13 cellular contexts compared by ENCODE assay signal in genomic region chr10:110861930-110862677, GRCh38. TPM values are rescaled to one million over a fixed set of nuclear protein-coding genes. Genes with fewer than 3 reads are reported as not detected.
DNase-seq lines count a peak whose midpoint lies in the region; ATAC-seq, FAIRE-seq and TF ChIP-seq lines count a peak whose summit lies in the region.
"Had no signal": no experiment of that assay in that cellular context is flagged by ENCODE, and none has a peak within 500 bp of the region (broad histone marks: within the 10 kb centered on the region; RNA-seq: fewer than 3 reads in every experiment).

No MANE protein-coding gene starts in this region.

- no peaks in the 10 kb centered on the region for H3K27me3 ChIP-seq in hepatocyte
- H3K27me3 ChIP-seq in tibial nerve, result no peaks in the 10 kb centered on the region
- H3K27me3 ChIP-seq in GM23338 (ENCODE audit: insufficient read depth), result no peaks in the 10 kb centered on the region

- DNase-seq in activated T-cell treated with anti-CD3 and anti-CD28 coated beads, Interleukin-2, amount 50 U/mL, for 24 hours, result no peak
- DNase-seq in activated T-cell treated with anti-CD3 and anti-CD28 coated beads, Interleukin-2, amount 50 U/mL, for 48 hours, result no peak
- no peak for DNase-seq in activated CD8-positive, alpha-beta T cell treated with anti-CD3 and anti-CD28 coated beads for 36 hours
- no peak for DNase-seq in hepatocyte (ENCODE audit: low spot score)
- DNase-seq in tibial nerve (ENCODE audit: low spot score in 2 of 2), result no peak
- DNase-seq in GM23338 (ENCODE audit: low spot score), result no peak
- no peak for DNase-seq in urothelium cell line (ENCODE audit: low spot score)
- DNase-seq: amygdala, NCI-H1092 had no signal

- no peak overlapping the region for H3K4me3 ChIP-seq in hepatocyte
- H3K4me3 ChIP-seq in tibial nerve, result no peak overlapping the region
- no peak overlapping the region for H3K4me3 ChIP-seq in GM23338
- H3K4me3 ChIP-seq: PC-9 had no signal

- 63% methylated on average over 6 of the region's 6 CpGs for WGBS in hepatocyte (ENCODE audit: low lambda C conversion rate, missing lambda C conversion rate)
- 80 to 84% methylated on average over 6 of the region's 6 CpGs for WGBS in tibial nerve, 2 donors

- H3K36me3 Mint-ChIP-seq in activated T-cell treated with anti-CD3 and anti-CD28 coated beads, Interleukin-2, amount 50 U/mL, for 24 hours (ENCODE audit: low read depth), result peaks cover 8% of the 10 kb centered on the region
- peaks cover 21% of the 10 kb centered on the region for H3K36me3 Mint-ChIP-seq in activated CD8-positive, alpha-beta T cell treated with anti-CD3 and anti-CD28 coated beads for 36 hours (ENCODE audit: low read depth)
- H3K36me3 Mint-ChIP-seq in GM23338 (ENCODE audit: low read depth), result no peaks in the 10 kb centered on the region
- H3K36me3 Mint-ChIP-seq: WTC11 had no signal

- H3K36me3 ChIP-seq in hepatocyte (replicated peaks; ENCODE audit: insufficient read depth, low read depth), result no peaks in the 10 kb centered on the region
- no peaks in the 10 kb centered on the region for H3K36me3 ChIP-seq in tibial nerve
- H3K36me3 ChIP-seq in GM23338 (ENCODE audit: insufficient read depth), result no peaks in the 10 kb centered on the region

- H3F3A ChIP-seq in GM23338 (replicated peaks; ENCODE audit: low read depth), result no peaks in the 10 kb centered on the region

- peaks cover 76% of the 10 kb centered on the region for H3K4me1 ChIP-seq in hepatocyte (ENCODE audit: insufficient read depth)
- H3K4me1 ChIP-seq in tibial nerve, result peaks cover 0 to 73% (median 46%) of the 10 kb centered on the region in 4 donors
- no peaks in the 10 kb centered on the region for H3K4me1 ChIP-seq in GM23338 (ENCODE audit: insufficient read depth)

- TF ChIP-seq POLR2A in tibial nerve (IDR thresholded peaks at IDR 0.05), result no peak

- no peak for FAIRE-seq in urothelium cell line (lab: Jason Lieb, UNC)
- FAIRE-seq: H54 had no signal

- H3K4me2 ChIP-seq in hepatocyte, result no peak overlapping the region
- H3K4me2 ChIP-seq in GM23338, result no peak overlapping the region
- H3K4me2 ChIP-seq: PC-9 had no signal

- intact Hi-C loops in activated CD8-positive, alpha-beta T cell treated with anti-CD3 and anti-CD28 coated beads for 36 hours (cut with micrococcal nuclease), result no loop called here

- ATAC-seq in activated CD8-positive, alpha-beta T cell treated with anti-CD3 and anti-CD28 coated beads for 36 hours, result no peak
- no peak for ATAC-seq in GM23338
- ATAC-seq in GM19395 (IDR thresholded peaks at IDR 0.05; ENCODE audit: unreplicated experiment), result no peak
- ATAC-seq: WTC11 had no signal

- H3K27me3 Mint-ChIP-seq in activated T-cell treated with anti-CD3 and anti-CD28 coated beads, Interleukin-2, amount 50 U/mL, for 24 hours, result no peaks in the 10 kb centered on the region
- no peaks in the 10 kb centered on the region for H3K27me3 Mint-ChIP-seq in activated CD8-positive, alpha-beta T cell treated with anti-CD3 and anti-CD28 coated beads for 36 hours
- H3K27me3 Mint-ChIP-seq in GM23338 (ENCODE audit: insufficient read depth, low read depth, poor library complexity), result peaks cover 2% of the 10 kb centered on the region

- H3K4me1 Mint-ChIP-seq in activated T-cell treated with anti-CD3 and anti-CD28 coated beads, Interleukin-2, amount 50 U/mL, for 24 hours (ENCODE audit: low read depth), result peaks cover 96% of the 10 kb centered on the region
- peaks cover 95% of the 10 kb centered on the region for H3K4me1 Mint-ChIP-seq in activated CD8-positive, alpha-beta T cell treated with anti-CD3 and anti-CD28 coated beads for 36 hours (ENCODE audit: low read depth)
- H3K4me1 Mint-ChIP-seq in GM23338, result peaks cover 11% of the 10 kb centered on the region

- POLR2A ChIA-PET in activated CD8-positive, alpha-beta T cell treated with anti-CD3 and anti-CD28 coated beads for 36 hours (lab: Charles Lee), result interaction anchor here (0.8 to 1.8 kb wide), 9 partner anchors 9 to 114 kb away, joined by 3 to 8 read pairs (median 4); partner anchors contain the start of gene PDCD4

- peak overlapping the region; percentile 97 for H3K27ac Mint-ChIP-seq in activated T-cell treated with anti-CD3 and anti-CD28 coated beads, Interleukin-2, amount 50 U/mL, for 24 hours
- H3K27ac Mint-ChIP-seq in activated CD8-positive, alpha-beta T cell treated with anti-CD3 and anti-CD28 coated beads for 36 hours, result peak overlapping the region; percentile 96
- no peak overlapping the region for H3K27ac Mint-ChIP-seq in GM23338
- H3K27ac Mint-ChIP-seq: WTC11 had no signal

- no peaks in the 10 kb centered on the region for H3K79me2 ChIP-seq in hepatocyte
- H3K79me2 ChIP-seq in GM23338 (replicated peaks; ENCODE audit: insufficient read depth), result no peaks in the 10 kb centered on the region

- H3K4me3 Mint-ChIP-seq in activated T-cell treated with anti-CD3 and anti-CD28 coated beads, Interleukin-2, amount 50 U/mL, for 24 hours, result no peak overlapping the region
- H3K4me3 Mint-ChIP-seq in activated CD8-positive, alpha-beta T cell treated with anti-CD3 and anti-CD28 coated beads for 36 hours, result no peak overlapping the region
- H3K4me3 Mint-ChIP-seq in GM23338, result no peak overlapping the region
- H3K4me3 Mint-ChIP-seq: WTC11 had no signal

- H3K9me3 ChIP-seq in hepatocyte (ENCODE audit: low read depth), result no peaks in the 10 kb centered on the region
- H3K9me3 ChIP-seq in tibial nerve, result no peaks in the 10 kb centered on the region

- H3K27ac ChIP-seq in hepatocyte (peak overlapping the region; percentile 90), tibial nerve (peak overlapping the region in 3 of 4 donors; percentile 32 to 80 (median 67)), GM23338 (ENCODE audit: low read depth) (no peak overlapping the region)
- H3K27ac ChIP-seq: PC-9 had no signal

- H3K9me3 Mint-ChIP-seq in activated T-cell treated with anti-CD3 and anti-CD28 coated beads, Interleukin-2, amount 50 U/mL, for 24 hours, result peaks cover 2% of the 10 kb centered on the region
- H3K9me3 Mint-ChIP-seq in activated CD8-positive, alpha-beta T cell treated with anti-CD3 and anti-CD28 coated beads for 36 hours, result peaks cover 3% of the 10 kb centered on the region
- H3K9me3 Mint-ChIP-seq in GM23338, result no peaks in the 10 kb centered on the region
- H3K9me3 Mint-ChIP-seq: WTC11 had no signal

- no peak for TF ChIP-seq CTCF in activated CD8-positive, alpha-beta T cell treated with anti-CD3 and anti-CD28 coated beads for 36 hours (IDR thresholded peaks at IDR 0.05)
- TF ChIP-seq CTCF in hepatocyte (IDR thresholded peaks at IDR 0.05; ENCODE audit: poor library complexity) (no peak), tibial nerve (IDR thresholded peaks at IDR 0.05) (no peak), GM23338 (conservative IDR thresholded peaks at IDR 0.05; ENCODE audit: low read depth in 2 of 2) (no peak)

- CTCF ChIA-PET in activated CD8-positive, alpha-beta T cell treated with anti-CD3 and anti-CD28 coated beads for 36 hours (lab: Charles Lee), result interaction anchor here (0.6 to 2.5 kb wide), 8 partner anchors 9 to 116 kb away, joined by 3 to 15 read pairs (median 4); partner anchors contain the start of gene PDCD4

- H2AFZ ChIP-seq in hepatocyte, result no peak overlapping the region
- H2AFZ ChIP-seq in GM23338, result no peak overlapping the region
- H2AFZ ChIP-seq: PC-9 had no signal

- H4K20me1 ChIP-seq in hepatocyte (ENCODE audit: insufficient read depth, poor library complexity, severe bottlenecking) (no peaks in the 10 kb centered on the region), GM23338 (replicated peaks; ENCODE audit: insufficient read depth) (no peaks in the 10 kb centered on the region)

- TF ChIP-seq EP300 in tibial nerve (IDR thresholded peaks at IDR 0.05), result peak in 1 of 2 donors; percentile 61

- H3K9me2 ChIP-seq in hepatocyte (replicated peaks; ENCODE audit: insufficient read depth) (no peaks in the 10 kb centered on the region), GM23338 (ENCODE audit: insufficient read depth) (peaks cover 5% of the 10 kb centered on the region)

TF ChIP-seq in GM23338, 12 proteins besides CTCF, POLR2A, EP300 and RAD21 (continues in another document):
- no peak for TF ChIP-seq STAT1 (IDR thresholded peaks at IDR 0.05; ENCODE audit: unreplicated experiment)
- TF ChIP-seq CREB1 (CRISPR knock-in tag; IDR thresholded peaks at IDR 0.05; ENCODE audit: low read depth), result no peak

RNA-seq across cellular contexts. Expression of gene PDCD4, which starts 9.6 kb away (rescaled TPM):
- 100 to 1,000 TPM; 186 to 190 TPM for total RNA-seq in activated CD8-positive, alpha-beta T cell treated with anti-CD3 and anti-CD28 coated beads for 36 hours
- total RNA-seq in hepatocyte (246 and 315 TPM in 2 replicates), tibial nerve (100 to 1,000 TPM in 1 of 4 donors, 10 to 100 TPM in 3; 68.6 to 109 (median 82.7) TPM)
- polyA plus RNA-seq in hepatocyte (791 and 862 TPM in 2 replicates), GM23338 (2016; fragmentation: Nextera tagmentation; extraction: Ambion mirVana) (13.7 and 18.0 TPM in 2 replicates)
- 9.2 and 10.1 TPM in 2 replicates for total RNA-seq in GM23338 (2014; rRNA removed; shearing (Covaris generic))

RNA-seq across cellular contexts. Expression of gene BBIP1, which starts 56.9 kb away (rescaled TPM):
- total RNA-seq in activated CD8-positive, alpha-beta T cell treated with anti-CD3 and anti-CD28 coated beads for 36 hours, result 10 to 100 TPM; 41.2 to 44.4 TPM
- total RNA-seq in hepatocyte (21.2 and 47.9 TPM in 2 replicates), tibial nerve (10 to 100 TPM; 25.2 to 37.0 (median 33.9) TPM)
- polyA plus RNA-seq in hepatocyte (19.7 and 21.5 TPM in 2 replicates), GM23338 (2016; fragmentation: Nextera tagmentation; extraction: Ambion mirVana) (50.6 and 56.5 TPM in 2 replicates)
- 14.8 and 20.6 TPM in 2 replicates for total RNA-seq in GM23338 (2014; rRNA removed; shearing (Covaris generic))

RNA-seq across cellular contexts. Expression of gene SHOC2, which starts 57.3 kb away (rescaled TPM):
- 10 to 100 TPM; 34.2 to 35.4 TPM for total RNA-seq in activated CD8-positive, alpha-beta T cell treated with anti-CD3 and anti-CD28 coated beads for 36 hours
- 45.2 and 58.9 TPM in 2 replicates for total RNA-seq in hepatocyte
- polyA plus RNA-seq in hepatocyte, result 23.0 and 27.5 TPM in 2 replicates
- 10 to 100 TPM; 49.2 to 50.9 (median 50.5) TPM for total RNA-seq in tibial nerve
- total RNA-seq in GM23338 (2014; rRNA removed; shearing (Covaris generic)), result 23.3 and 30.6 TPM in 2 replicates
- 29.9 and 33.3 TPM in 2 replicates for polyA plus RNA-seq in GM23338 (2016; fragmentation: Nextera tagmentation; extraction: Ambion mirVana)
